26 cellular contexts compared by ENCODE assay signal in the genomic region with DNA sequence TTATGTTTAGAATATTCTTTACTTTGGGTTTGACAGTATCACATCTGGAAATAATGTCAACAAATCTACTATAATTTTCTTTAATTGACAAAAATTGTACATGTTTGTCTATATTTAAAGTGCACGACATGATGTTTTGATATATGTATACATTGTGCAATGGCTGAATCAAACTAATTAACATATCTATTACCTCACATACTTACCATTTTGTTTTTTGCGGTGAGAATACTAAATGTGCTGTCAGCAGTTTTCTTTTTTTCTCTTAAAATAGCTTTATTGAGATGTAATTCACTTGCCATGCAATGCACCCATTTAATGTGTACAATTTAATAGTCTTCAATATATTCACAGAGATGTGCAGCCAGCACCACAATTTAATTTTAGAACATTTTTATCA. TPM values are rescaled to one million over a fixed set of nuclear protein-coding genes. Genes with fewer than 3 reads are reported as not detected.
A peak's percentile ranks its signal among the peaks of the same experiment; 100 is the strongest.
DNase-seq lines count a peak whose midpoint lies in the region; FAIRE-seq and TF ChIP-seq lines count a peak whose summit lies in the region.
"Had no signal": no experiment of that assay in that cellular context is flagged by ENCODE, and none has a peak within 500 bp of the region (broad histone marks: within the 10 kb centered on the region; RNA-seq: fewer than 3 reads in every experiment).

No MANE protein-coding gene starts in this region.

- intact Hi-C loops in mammary epithelial cell (cut with micrococcal nuclease), result no loop called here

- H3K4me1 ChIP-seq in H1 (replicated peaks in 1 of 4; ENCODE audit: control insufficient read depth in 3 of 4, insufficient read depth in 4 of 4, low read length in 3 of 4) (peaks cover 0 to 9% (median 0%) of the 10 kb centered on the region in 4 experiments; a peak in 2 of 7 replicates), mammary epithelial cell (ENCODE audit: insufficient read depth, low read length) (no peaks in the 10 kb centered on the region)
- H3K4me1 ChIP-seq: A549; BE2C; BLaER1 treated with 17β-estradiol and CSF1 and Interleukin-3, amounts not matched to agents 10 nM and 100 nM; HAP-1 had no signal

- WGBS in H1 (ENCODE audit: extremely low coverage in 1 of 2, insufficient coverage in 1 of 2, insufficient read length in 1 of 2, insufficient replicate concordance in 2 of 2, low coverage in 1 of 2, low lambda C conversion rate in 2 of 2, missing lambda C conversion rate in 1 of 2), 2 experiments, result 94% methylated on average over 2 of the region's 2 CpGs; no CpG with 5 or more reads in 1 of the 2 experiments
- 69% methylated on average over 2 of the region's 2 CpGs for WGBS in mammary epithelial cell (ENCODE audit: low coverage, missing lambda C conversion rate)

- H2AFZ ChIP-seq in H1 (ENCODE audit: low read length) (no peak overlapping the region), mammary epithelial cell (ENCODE audit: low read depth, low read length) (no peak overlapping the region)

- DNase-seq in D721Med (ENCODE audit: insufficient read length, low spot score) (no peak), H54 (ENCODE audit: insufficient read length, low spot score) (no peak), RCC 7860 (ENCODE audit: low spot score) (no peak), H1 (ENCODE audit: low read depth in 1 of 2, low spot score in 2 of 2) (no peak), mammary epithelial cell (no peak), NCI-H774 (lab: John Stamatoyannopoulos, UW) (no peak)
- DNase-seq in stimulated activated CD4-positive, alpha-beta T cell treated with anti-CD3 and anti-CD28 coated beads, Interleukin-4, amount 100 ng/mL, for 24 hours, result no peak
- DNase-seq: 8988T; ACHN; AML-193; BE2C; CD4-positive, alpha-beta T cell; CD8-positive, alpha-beta memory T cell; DMS53; DMS79 treated with DMSO at 0.1 percent for 48 hours; GF-D8; GOT3; HFFc6 had no signal

- dilution Hi-C loops in mammary epithelial cell (cut with HindIII; ENCODE audit: low sequenced_read_pairs), result no loop called here

- TF ChIP-seq POLR2A in H54 (IDR thresholded peaks at IDR 0.05; ENCODE audit: low read depth, low read length), result no peak
- no peak for TF ChIP-seq POLR2A in H1 (IDR thresholded peaks at IDR 0.05; ENCODE audit: control extremely low read depth in 1 of 2, low read depth in 2 of 2, low read length in 2 of 2)

- H2BK120ac ChIP-seq in H1 (replicated peaks; ENCODE audit: low read depth, low read length), result no peak overlapping the region

- H2BK12ac ChIP-seq in H1 (ENCODE audit: low read depth, low read length), result no peak overlapping the region

- no peak for TF ChIP-seq EP300 in H1 (IDR thresholded peaks at IDR 0.05; ENCODE audit: borderline replicate concordance in 1 of 2, low read depth in 2 of 2, low read length in 2 of 2)

- H3K23ac ChIP-seq in H1 (ENCODE audit: insufficient read length), result no peak overlapping the region

- no peak overlapping the region for H3K56ac ChIP-seq in H1 (replicated peaks; ENCODE audit: insufficient read length, low read depth, low read length)

- H3K27me3 ChIP-seq in H1 (replicated peaks in 1 of 4; ENCODE audit: control insufficient read depth in 3 of 4, extremely low read depth in 1 of 4, insufficient read depth in 3 of 4, low read length in 3 of 4), result no peaks in the 10 kb centered on the region
- H3K27me3 ChIP-seq in mammary epithelial cell (ENCODE audit: insufficient read depth, low read length), result no peaks in the 10 kb centered on the region
- H3K27me3 ChIP-seq: BE2C; BLaER1 treated with 17β-estradiol and CSF1 and Interleukin-3, amounts not matched to agents 10 nM and 100 nM had no signal

- H4K91ac ChIP-seq in H1 (replicated peaks; ENCODE audit: insufficient read length, low read length), result no peak overlapping the region

- in situ Hi-C loops in mammary epithelial cell (cut with MboI; ENCODE audit: low sequenced_read_pairs in 2 of 2), result no loop called here

- H3K4ac ChIP-seq in H1 (replicated peaks; ENCODE audit: insufficient read length, low read depth, low read length), result no peak overlapping the region

- H3K27ac ChIP-seq in H1 (ENCODE audit: low read depth, low read length) (no peak overlapping the region), mammary epithelial cell (ENCODE audit: insufficient read depth, low read depth, low read length) (no peak overlapping the region)
- H3K27ac ChIP-seq: A549; BLaER1 treated with 17β-estradiol and CSF1 and Interleukin-3, amounts not matched to agents 10 nM and 100 nM had no signal

- no peak overlapping the region for H3K9ac ChIP-seq in H1 (replicated peaks in 1 of 4; ENCODE audit: extremely low read depth in 1 of 4, low read depth in 3 of 4, low read length in 3 of 4)
- no peak overlapping the region for H3K9ac ChIP-seq in mammary epithelial cell (ENCODE audit: insufficient read depth, low read length)
- H3K9ac ChIP-seq: BLaER1 treated with 17β-estradiol and CSF1 and Interleukin-3, amounts not matched to agents 10 nM and 100 nM had no signal

- no TSS peak for BruUV-seq in mammary epithelial cell (replicated peaks; lab: Mats Ljungman, UMichigan)

- H2BK20ac ChIP-seq in H1 (ENCODE audit: low read length), result no peak overlapping the region

- no peak overlapping the region for H3K14ac ChIP-seq in H1 (ENCODE audit: insufficient read length)

- no peaks in the 10 kb centered on the region for H3K23me2 ChIP-seq in H1 (ENCODE audit: low read depth, low read length)

- no peak overlapping the region for H2AK5ac ChIP-seq in H1 (ENCODE audit: low read depth, low read length)

- H4K20me1 ChIP-seq in H1 (replicated peaks in 1 of 2; ENCODE audit: control insufficient read depth in 1 of 2, insufficient read depth in 2 of 2, low read length in 2 of 2), result no peaks in the 10 kb centered on the region
- no peaks in the 10 kb centered on the region for H4K20me1 ChIP-seq in mammary epithelial cell (ENCODE audit: insufficient read depth, low read length)
- H4K20me1 ChIP-seq: BLaER1 treated with 17β-estradiol and CSF1 and Interleukin-3, amounts not matched to agents 10 nM and 100 nM had no signal

- no peak overlapping the region for H4K5ac ChIP-seq in H1 (ENCODE audit: insufficient read length, low read depth, low read length)

- H3K18ac ChIP-seq in H1 (ENCODE audit: extremely low read depth, low read length), result no peak overlapping the region

- POLR2A ChIA-PET in H1 (lab: Charles Lee; ENCODE audit: partially characterized antibody), result no interaction called here

- H3K36me3 ChIP-seq in H1 (ENCODE audit: control insufficient read depth in 2 of 4, insufficient read depth in 4 of 4, low read length in 3 of 4) (no peaks in the 10 kb centered on the region), mammary epithelial cell (ENCODE audit: insufficient read depth, low read length) (no peaks in the 10 kb centered on the region)
- H3K36me3 ChIP-seq: BE2C; BLaER1 treated with 17β-estradiol and CSF1 and Interleukin-3, amounts not matched to agents 10 nM and 100 nM; HAP-1 had no signal

- H2BK15ac ChIP-seq in H1 (ENCODE audit: low read length), result no peak overlapping the region

- H3K79me1 ChIP-seq in H1 (ENCODE audit: low read depth, low read length), result no peaks in the 10 kb centered on the region

- TF ChIP-seq RAD21 in H1 (IDR thresholded peaks at IDR 0.05 in 1 of 2, conservative IDR thresholded peaks at IDR 0.05 in 1 of 2; ENCODE audit: low read depth in 2 of 2, low read length in 2 of 2), result no peak

- no peak overlapping the region for H4K8ac ChIP-seq in H1 (ENCODE audit: extremely low read depth, insufficient read depth, low read length)

- TF ChIP-seq CTCF in D721Med (IDR thresholded peaks at IDR 0.05; ENCODE audit: insufficient read depth, missing control alignments) (no peak), H1 (IDR thresholded peaks at IDR 0.05; ENCODE audit: control extremely low read depth in 1 of 3, insufficient read depth in 1 of 3, low read depth in 1 of 3, low read length in 3 of 3) (no peak), mammary epithelial cell (conservative IDR thresholded peaks at IDR 0.05 in 1 of 2, IDR thresholded peaks at IDR 0.05 in 1 of 2; ENCODE audit: extremely low read depth in 1 of 2, insufficient read depth in 1 of 2, low read depth in 1 of 2, low read length in 2 of 2) (no peak)

- H3K4me2 ChIP-seq in H1 (ENCODE audit: insufficient read depth in 1 of 2, low read depth in 2 of 2, low read length in 2 of 2) (no peak overlapping the region), mammary epithelial cell (ENCODE audit: insufficient read depth, low read depth, low read length) (no peak overlapping the region)
- H3K4me2 ChIP-seq: A549; BLaER1 treated with 17β-estradiol and CSF1 and Interleukin-3, amounts not matched to agents 10 nM and 100 nM had no signal

- H3K4me3 ChIP-seq in H1 (ENCODE audit: extremely low read depth in 1 of 4, insufficient read depth in 2 of 4, low read depth in 3 of 4, low read length in 4 of 4), result no peak overlapping the region
- H3K4me3 ChIP-seq in mammary epithelial cell (replicated peaks in 1 of 3; ENCODE audit: insufficient read depth in 1 of 3, low read depth in 2 of 3, low read length in 3 of 3), result no peak overlapping the region
- H3K4me3 ChIP-seq: A549; BLaER1 treated with 17β-estradiol and CSF1 and Interleukin-3, amounts not matched to agents 10 nM and 100 nM; HAP-1 had no signal

- no peak overlapping the region for H2BK5ac ChIP-seq in H1 (ENCODE audit: low read depth, low read length)

- H3K9me3 ChIP-seq in H1 (ENCODE audit: insufficient read depth in 2 of 2, low read depth in 1 of 2, low read length in 1 of 2), result no peaks in the 10 kb centered on the region
- H3K9me3 ChIP-seq in mammary epithelial cell (replicated peaks; ENCODE audit: insufficient read depth, low read length), result no peaks in the 10 kb centered on the region
- H3K9me3 ChIP-seq: A549; BE2C; BLaER1 treated with 17β-estradiol and CSF1 and Interleukin-3, amounts not matched to agents 10 nM and 100 nM; HAP-1 had no signal

- no peaks in the 10 kb centered on the region for H3K79me2 ChIP-seq in H1 (ENCODE audit: control insufficient read depth in 1 of 2, insufficient read depth in 2 of 2, low read length in 2 of 2)
- no peaks in the 10 kb centered on the region for H3K79me2 ChIP-seq in mammary epithelial cell (ENCODE audit: insufficient read depth, low read length)

- CTCF ChIA-PET in H1 (lab: Charles Lee; ENCODE audit: partially characterized antibody) (no interaction called here), mammary epithelial cell (lab: Charles Lee; ENCODE audit: low non-redundant PET) (no interaction called here)

- FAIRE-seq in D721Med (lab: Jason Lieb, UNC), result peak; percentile 21
- FAIRE-seq in H54 (lab: Jason Lieb, UNC), result peak; percentile 38
- peak; percentile 30 for FAIRE-seq in RCC 7860 (lab: Jason Lieb, UNC)
- peak; percentile 58 for FAIRE-seq in H1 (lab: Jason Lieb, UNC)
- FAIRE-seq: GM12891, GM18507 had no signal

RNA-seq across cellular contexts. Expression of a gene that starts 10.6 kb away (rescaled TPM):
- total RNA-seq in H1 (2021; fragmentation: NEBNext Ultra II Directional; extraction: Animal tissue kit (Norgen Biotek cat#: 25700)), result not detected in 2 replicates
- polyA plus RNA-seq in H1 (2011; rRNA removed) (not detected in 2 replicates), mammary epithelial cell (not detected)
- not detected for polyA plus RNA-seq in H1 (2011; cell fraction: cytosol; rRNA removed)
- polyA plus RNA-seq in H1 (2011; cell fraction: nucleus; rRNA removed), result not detected
- polyA plus RNA-seq in H1 (2012, experiment 1 of 2), result not detected in 4 replicates
- polyA plus RNA-seq in H1 (2012, experiment 2 of 2), result not detected
- not detected for polyA plus RNA-seq in H1 (2013, experiment 1 of 2)
- not detected for polyA plus RNA-seq in H1 (2013, experiment 2 of 2)
- polyA minus RNA-seq in H1 (2011; rRNA and poly(A)+ RNA removed), result not detected in 2 replicates
- polyA minus RNA-seq in H1 (2011; cell fraction: cytosol; rRNA and poly(A)+ RNA removed), result not detected
- not detected for polyA minus RNA-seq in H1 (2011; cell fraction: nucleus; rRNA and poly(A)+ RNA removed)
- total RNA-seq in mammary epithelial cell, result not detected
- not detected for polyA minus RNA-seq in mammary epithelial cell
- total RNA-seq: CD4-positive, alpha-beta T cell; CD8-positive, alpha-beta memory T cell; Daoy; G401 had no signal
- polyA plus RNA-seq: A549; CD14-positive monocyte; CD8-positive, alpha-beta memory T cell had no signal
